Comparison of ENCODE assay signal across 26 cellular contexts in genomic region chr3:152960684-152961083, GRCh38.
DNase-seq lines count a peak whose midpoint lies in the region; ATAC-seq, FAIRE-seq and TF ChIP-seq lines count a peak whose summit lies in the region.
"Had no signal": no experiment of that assay in that cellular context is flagged by ENCODE, and none has a peak within 500 bp of the region (broad histone marks: within the 10 kb centered on the region; RNA-seq: fewer than 3 reads in every experiment).

No MANE protein-coding gene starts in this region.

- in situ Hi-C loops in K562 (cut with MboI) = no loop called here

- no peak overlapping the region for H3K9ac ChIP-seq in K562 (ENCODE audit: insufficient read depth in 1 of 2, low read depth in 2 of 2, low read length in 2 of 2)
- H3K9ac ChIP-seq: SK-N-SH had no signal

- ATAC-seq in K562 = no peak

- WGBS in K562 (ENCODE audit: insufficient coverage, low coverage, missing lambda C conversion rate) = 11% methylated on average over 3 of the region's 3 CpGs

- peak overlapping the region; percentile 38 for H2AFZ ChIP-seq in K562 (ENCODE audit: low read depth, low read length)

- FAIRE-seq in K562 (lab: Jason Lieb, UNC) (peak; percentile 66), GM19239 (lab: Jason Lieb, UNC) (no peak)
- FAIRE-seq: G401.6, kidney, urothelium cell line had no signal

- H4K20me1 ChIP-seq in K562 (replicated peaks; ENCODE audit: control insufficient read depth, insufficient read depth, low read length) = no peaks in the 10 kb centered on the region

- 0 out of 2 replicates have a peak, but pooled peaks cover 3% of the 10 kb centered on the region for H3K9me3 ChIP-seq in K562 (replicated peaks; ENCODE audit: control insufficient read depth, insufficient read depth, low read depth, low read length)
- H3K9me3 ChIP-seq: adrenal gland, body of pancreas, SK-N-SH, thoracic aorta had no signal

- H3K27ac ChIP-seq in K562 (ENCODE audit: extremely low read depth, low read depth, low read length) = no peak overlapping the region
- H3K27ac ChIP-seq: 22Rv1, adrenal gland, body of pancreas, thoracic aorta had no signal

- no peak for TF ChIP-seq POLR2A in K562 (conservative IDR thresholded peaks at IDR 0.05)

- no peaks in the 10 kb centered on the region for H3K36me3 Mint-ChIP-seq in activated T-helper 1 cell treated with anti-CD3 and anti-CD28 coated beads, Interleukin-12 subunit alpha, Interleukin-12 subunit beta, Interleukin-2, Interleukin-4 antibody, amounts not matched to agents 30 ng/mL and 10 ng/mL and 1 ng/mL, durations not matched to agents 14 hours and 24 hours and 36 hours (ENCODE audit: low read depth)
- H3K36me3 Mint-ChIP-seq: CD14-positive monocyte had no signal

- DNase-seq in NCI-H82 (lab: John Stamatoyannopoulos, UW) (peak; percentile 13), NCI-H82 treated with DMSO at 0.1 percent for 48 hours (lab: John Stamatoyannopoulos, UW; ENCODE audit: unreplicated experiment) (no peak), K562 (ENCODE audit: extremely low read depth in 1 of 4, low spot score in 3 of 4) (no peak), iris pigment epithelial cell (ENCODE audit: low read depth) (peak; percentile 34), renal cortical epithelial cell (ENCODE audit: low read depth) (peak; percentile 50), GM19239 (ENCODE audit: insufficient read length, low spot score) (no peak)
- DNase-seq in activated T-helper 1 cell treated with anti-CD3 and anti-CD28 coated beads, Interleukin-12 subunit alpha, Interleukin-12 subunit beta, Interleukin-2, Interleukin-4 antibody, amounts not matched to agents 30 ng/mL and 10 ng/mL and 1 ng/mL, durations not matched to agents 14 hours and 24 hours and 36 hours (ENCODE audit: low spot score) = no peak
- DNase-seq in stimulated activated CD4-positive, alpha-beta T cell treated with anti-CD3 and anti-CD28 coated beads, Interleukin-12 subunit alpha, Interleukin-12 subunit beta, amount 100 ng/mL, for 4 hours = no peak
- DNase-seq: activated CD4-positive, alpha-beta T cell treated with anti-CD3 and anti-CD28 coated beads, Interleukin-2, amount 50 U/mL, for 4 hours; activated naive CD4-positive, alpha-beta T cell treated with anti-CD3 and anti-CD28 coated beads for 36 hours; adrenal gland; cerebellar nuclear complex; DMS79; kidney; NCI-H146; NCI-H446; NCI-H774; stimulated activated naive CD4-positive, alpha-beta T cell treated with Interleukin-2 at 50 U/mL for 16 hours had no signal

- no peaks in the 10 kb centered on the region for H3K9me3 Mint-ChIP-seq in activated T-helper 1 cell treated with anti-CD3 and anti-CD28 coated beads, Interleukin-12 subunit alpha, Interleukin-12 subunit beta, Interleukin-2, Interleukin-4 antibody, amounts not matched to agents 30 ng/mL and 10 ng/mL and 1 ng/mL, durations not matched to agents 14 hours and 24 hours and 36 hours
- H3K9me3 Mint-ChIP-seq: activated naive CD4-positive, alpha-beta T cell treated with anti-CD3 and anti-CD28 coated beads for 36 hours had no signal

- TF ChIP-seq RAD21 in K562 (CRISPR knock-in tag; conservative IDR thresholded peaks at IDR 0.05 in 1 of 2, IDR thresholded peaks at IDR 0.05 in 1 of 2) = no peak

- POLR2A ChIA-PET in K562 (lab: Yijun Ruan, JAX) = interaction anchor here (0.7 kb wide), 1 partner anchor 8 kb away, joined by 3 read pairs; no protein-coding TSS in a partner anchor

- BruUV-seq in K562 (replicated peaks; lab: Mats Ljungman, UMichigan) = no TSS peak

- H3K4me1 ChIP-seq in K562 (replicated peaks in 1 of 2; ENCODE audit: control insufficient read depth in 2 of 2, insufficient read depth in 2 of 2, low read length in 2 of 2) = peaks cover 4 to 7% of the 10 kb centered on the region in 2 experiments; a peak in 3 of 5 replicates
- H3K4me1 ChIP-seq: adrenal gland had no signal

- H3K4me2 ChIP-seq in K562 (ENCODE audit: insufficient read depth, low read length) = no peak overlapping the region
- H3K4me2 ChIP-seq: SK-N-SH had no signal

- no peak overlapping the region for H3K4me3 ChIP-seq in K562
- H3K4me3 ChIP-seq: adrenal gland, body of pancreas, thoracic aorta had no signal

- no peaks in the 10 kb centered on the region for H3K27me3 Mint-ChIP-seq in activated T-helper 1 cell treated with anti-CD3 and anti-CD28 coated beads, Interleukin-12 subunit alpha, Interleukin-12 subunit beta, Interleukin-2, Interleukin-4 antibody, amounts not matched to agents 30 ng/mL and 10 ng/mL and 1 ng/mL, durations not matched to agents 14 hours and 24 hours and 36 hours (ENCODE audit: insufficient read depth)

- no peaks in the 10 kb centered on the region for H3K4me1 Mint-ChIP-seq in activated T-helper 1 cell treated with anti-CD3 and anti-CD28 coated beads, Interleukin-12 subunit alpha, Interleukin-12 subunit beta, Interleukin-2, Interleukin-4 antibody, amounts not matched to agents 30 ng/mL and 10 ng/mL and 1 ng/mL, durations not matched to agents 14 hours and 24 hours and 36 hours (ENCODE audit: low read depth)
- H3K4me1 Mint-ChIP-seq: nephron had no signal

- no peaks in the 10 kb centered on the region for H3K27me3 ChIP-seq in K562 (ENCODE audit: control insufficient read depth in 2 of 2, insufficient read depth in 2 of 2, low read length in 2 of 2)
- H3K27me3 ChIP-seq: adrenal gland, body of pancreas had no signal

- no peaks in the 10 kb centered on the region for H3K79me2 ChIP-seq in K562 (ENCODE audit: control insufficient read depth, insufficient read depth, low read length)

- H3K9me1 ChIP-seq in K562 (ENCODE audit: control insufficient read depth, insufficient read depth, low read length) = no peaks in the 10 kb centered on the region

- TF ChIP-seq EP300 in K562 (IDR thresholded peaks at IDR 0.05; ENCODE audit: low read length) = no peak

- CTCF ChIA-PET in K562 (lab: Yijun Ruan, JAX; ENCODE audit: low intra/inter-chr PET ratio) = interaction anchor here (1.0 to 1.8 kb wide), 3 partner anchors 450 to 486 kb away, joined by 4 to 7 read pairs (median 6); no protein-coding TSS in a partner anchor

- intact Hi-C loops in K562 (cut with micrococcal nuclease) = loop anchor here (1.0 kb wide), 2 partner anchors 452 to 486 kb away; no protein-coding TSS in a partner anchor
- intact Hi-C loops in activated T-helper 1 cell treated with anti-CD3 and anti-CD28 coated beads, Interleukin-12 subunit alpha, Interleukin-12 subunit beta, Interleukin-2, Interleukin-4 antibody, amounts not matched to agents 30 ng/mL and 10 ng/mL and 1 ng/mL, durations not matched to agents 14 hours and 24 hours and 36 hours (cut with micrococcal nuclease) = no loop called here

- no peaks in the 10 kb centered on the region for H3K36me3 ChIP-seq in K562 (ENCODE audit: control insufficient read depth, insufficient read depth, low read length)
- H3K36me3 ChIP-seq: adrenal gland, thoracic aorta had no signal

- no peak for TF ChIP-seq CTCF in K562 (IDR thresholded peaks at IDR 0.05 in 2 of 3, conservative IDR thresholded peaks at IDR 0.05 in 1 of 3; ENCODE audit: insufficient read depth in 2 of 3, low read depth in 1 of 3, low read length in 3 of 3)

- H3K4me3 Mint-ChIP-seq in activated T-helper 1 cell treated with anti-CD3 and anti-CD28 coated beads, Interleukin-12 subunit alpha, Interleukin-12 subunit beta, Interleukin-2, Interleukin-4 antibody, amounts not matched to agents 30 ng/mL and 10 ng/mL and 1 ng/mL, durations not matched to agents 14 hours and 24 hours and 36 hours = no peak overlapping the region
- H3K4me3 Mint-ChIP-seq: activated naive CD4-positive, alpha-beta T cell treated with anti-CD3 and anti-CD28 coated beads for 36 hours; CD14-positive monocyte; nephron had no signal

- H3K27ac Mint-ChIP-seq in activated T-helper 1 cell treated with anti-CD3 and anti-CD28 coated beads, Interleukin-12 subunit alpha, Interleukin-12 subunit beta, Interleukin-2, Interleukin-4 antibody, amounts not matched to agents 30 ng/mL and 10 ng/mL and 1 ng/mL, durations not matched to agents 14 hours and 24 hours and 36 hours = no peak overlapping the region
- H3K27ac Mint-ChIP-seq: activated naive CD4-positive, alpha-beta T cell treated with anti-CD3 and anti-CD28 coated beads for 36 hours; CD14-positive monocyte; nephron had no signal

TF ChIP-seq in K562, 482 proteins besides CTCF, POLR2A, EP300 and RAD21 (continues in another document):
- no peak for TF ChIP-seq RBBP5 (IDR thresholded peaks at IDR 0.05; ENCODE audit: borderline replicate concordance, insufficient read depth, low read length, poor library complexity, severe bottlenecking)
- no peak for TF ChIP-seq ZNF12 (CRISPR knock-in tag; IDR thresholded peaks at IDR 0.05)
- TF ChIP-seq TRIM28 (IDR thresholded peaks at IDR 0.05) = no peak
- no peak for TF ChIP-seq SP1 (CRISPR knock-in tag; IDR thresholded peaks at IDR 0.05)
- no peak for TF ChIP-seq RB1 (IDR thresholded peaks at IDR 0.05; ENCODE audit: low read depth)
- no peak for TF ChIP-seq PREB (CRISPR knock-in tag; IDR thresholded peaks at IDR 0.05)

Comparison
In these comparisons a context has a peak if more than half of its experiments do, and no peak if none do; other contexts are left out.
1. DNase-seq: peak in NCI-H82 (single experiment), iris pigment epithelial cell (single experiment) and renal cortical epithelial cell (single experiment); none in NCI-H82 treated with DMSO at 0.1 percent for 48 hours (single experiment), K562 (0 of 4), GM19239 (single experiment), activated T-helper 1 cell treated with anti-CD3 and anti-CD28 coated beads, Interleukin-12 subunit alpha, Interleukin-12 subunit beta, Interleukin-2, Interleukin-4 antibody, amounts not matched to agents 30 ng/mL and 10 ng/mL and 1 ng/mL, durations not matched to agents 14 hours and 24 hours and 36 hours (single experiment) and stimulated activated CD4-positive, alpha-beta T cell treated with anti-CD3 and anti-CD28 coated beads, Interleukin-12 subunit alpha, Interleukin-12 subunit beta, amount 100 ng/mL, for 4 hours (single experiment).